22 cellular contexts compared by ENCODE assay signal in genomic region chr4:157918036-157918832, GRCh38.
"Had no signal": no experiment of that assay in that cellular context is flagged by ENCODE, and none has a peak within 500 bp of the region (broad histone marks: within the 10 kb centered on the region; RNA-seq: fewer than 3 reads in every experiment).

No MANE protein-coding gene starts in this region.

- H3K4me1 ChIP-seq: body of pancreas, left ventricle myocardium inferior, parathyroid adenoma had no signal

- H3K27ac ChIP-seq: body of pancreas, left ventricle myocardium inferior, parathyroid adenoma, tibial nerve had no signal

- H3K79me2 ChIP-seq: parathyroid adenoma had no signal

- DNase-seq: activated CD4-positive, alpha-beta memory T cell treated with anti-CD3 and anti-CD28 coated beads, Interleukin-2, amount 10 ng/mL, durations not matched to agents 7 days and 5 days; activated CD4-positive, alpha-beta T cell treated with anti-CD3 and anti-CD28 coated beads, Interleukin-2, amount 10 ng/mL, durations not matched to agents 24 days and 14 days; activated effector memory CD4-positive, alpha-beta T cell treated with Interleukin-2 at 50 U/mL for 16 hours; activated naive CD4-positive, alpha-beta T cell treated with anti-CD3 and anti-CD28 coated beads for 36 hours; activated T-cell treated with anti-CD3 and anti-CD28 coated beads, Interleukin-2, amount 50 U/mL, for 72 hours; amygdala; body of pancreas; effector CD4-positive, alpha-beta T cell; erythroblast; foreskin fibroblast; kidney; left ventricle myocardium inferior; midbrain; natural killer cell; small intestine; stimulated activated CD4-positive, alpha-beta T cell treated with anti-CD3 and anti-CD28 coated beads, Interleukin-2, amount 100 ng/mL, for 24 hours; stimulated activated naive CD8-positive, alpha-beta T cell treated with anti-CD3 and anti-CD28 coated beads, Interleukin-15, amount 100 ng/mL, for 72 hours had no signal

- H2AFZ ChIP-seq: parathyroid adenoma had no signal

- H3K27me3 ChIP-seq: body of pancreas, tibial nerve had no signal

- H3K4me3 ChIP-seq: body of pancreas, left ventricle myocardium inferior, tibial nerve had no signal

- H3K36me3 ChIP-seq: left ventricle myocardium inferior, tibial nerve had no signal

- H3K9me3 ChIP-seq: body of pancreas had no signal

- H3K9ac ChIP-seq: parathyroid adenoma had no signal

- ATAC-seq: activated CD4-positive, CD25-positive, alpha-beta regulatory T cell treated with anti-CD3 and anti-CD28 coated beads, Interleukin-2, amount 50 U/mL, for 24 hours; activated T-cell treated with anti-CD3 and anti-CD28 coated beads, Interleukin-2, amount 50 U/mL, for 72 hours; body of pancreas; natural killer cell; sciatic nerve; stimulated activated effector memory CD8-positive, alpha-beta T cell treated with anti-CD3 and anti-CD28 coated beads, Interleukin-12 subunit alpha, Interleukin-12 subunit beta, amount 100 ng/mL, for 72 hours; stimulated activated naive CD8-positive, alpha-beta T cell treated with anti-CD3 and anti-CD28 coated beads, Interleukin-15, amount 100 ng/mL, for 72 hours had no signal
